ENCODE assay signal across 32 cellular contexts in the genomic region with DNA sequence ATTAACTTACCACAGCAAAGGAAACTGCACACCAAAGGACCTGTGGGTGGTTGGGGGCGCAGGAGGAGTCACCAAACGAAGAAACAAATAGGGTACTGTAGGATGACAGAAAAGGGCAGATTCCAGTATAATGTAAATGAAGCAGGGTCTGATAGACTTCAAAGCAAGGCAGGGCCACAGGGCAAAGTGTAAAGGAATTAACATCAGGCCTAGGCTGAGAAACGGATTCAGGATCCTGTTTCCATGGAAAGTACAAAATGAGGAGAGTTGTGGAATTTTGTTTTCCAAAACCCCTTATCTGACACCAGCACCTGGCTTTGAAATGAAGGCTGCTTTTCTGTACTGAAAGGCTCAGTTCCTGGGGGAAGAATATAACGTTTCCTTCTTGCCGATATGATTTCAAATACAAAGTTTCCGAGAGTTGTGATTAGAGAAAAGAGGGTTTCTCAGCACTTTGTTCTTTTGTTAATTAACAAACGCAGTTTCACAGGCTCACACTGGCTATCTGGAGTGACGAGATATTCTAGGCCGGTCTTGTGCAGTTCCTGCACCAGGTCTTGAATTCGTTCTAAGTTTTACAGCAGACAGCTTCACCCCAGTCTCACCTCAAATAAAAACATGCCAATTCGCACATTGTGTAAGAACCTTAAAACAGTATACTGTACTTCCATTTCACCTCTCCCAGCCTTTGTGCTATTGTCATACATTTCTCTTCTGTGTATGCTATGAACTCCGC. TPM values are rescaled to one million over a fixed set of nuclear protein-coding genes. Genes with fewer than 3 reads are reported as not detected.
DNase-seq lines count a peak whose midpoint lies in the region; ATAC-seq, FAIRE-seq and TF ChIP-seq lines count a peak whose summit lies in the region.
"Had no signal": no experiment of that assay in that cellular context is flagged by ENCODE, and none has a peak within 500 bp of the region (broad histone marks: within the 10 kb centered on the region; RNA-seq: fewer than 3 reads in every experiment).

No MANE protein-coding gene starts in this region.

- H3K4me1 ChIP-seq in HAP-1 (peaks cover 6% of the 10 kb centered on the region), K562 (replicated peaks in 1 of 2; ENCODE audit: control insufficient read depth in 2 of 2, insufficient read depth in 2 of 2, low read length in 2 of 2) (peaks cover 0 to 3% of the 10 kb centered on the region in 2 experiments; a peak in 1 of 5 replicates), neuron (ENCODE audit: insufficient read depth, low read length) (peaks cover 10% of the 10 kb centered on the region), prostate gland (replicated peaks) (no peaks in the 10 kb centered on the region)
- H3K4me1 ChIP-seq: BE2C, BLaER1 had no signal

- H3K9ac ChIP-seq in K562 (ENCODE audit: insufficient read depth in 1 of 2, low read depth in 2 of 2, low read length in 2 of 2): no peak overlapping the region
- H3K9ac ChIP-seq: BLaER1 had no signal

- TF ChIP-seq RAD21 in K562 (CRISPR knock-in tag; conservative IDR thresholded peaks at IDR 0.05 in 1 of 2, IDR thresholded peaks at IDR 0.05 in 1 of 2): no peak

- H3K27ac Mint-ChIP-seq in WTC11: no peak overlapping the region
- H3K27ac Mint-ChIP-seq: CD14-positive monocyte; CD4-positive, alpha-beta memory T cell; CD4-positive, CD25-positive, alpha-beta regulatory T cell had no signal

- H3K27ac ChIP-seq in K562 (ENCODE audit: extremely low read depth, low read depth, low read length) (no peak overlapping the region), prostate gland (no peak overlapping the region)
- H3K27ac ChIP-seq: BLaER1 had no signal

- peak; percentile 55 for ATAC-seq in K562
- ATAC-seq in WTC11: no peak

- no peak for TF ChIP-seq EP300 in K562 (IDR thresholded peaks at IDR 0.05; ENCODE audit: low read length)

- H3K27me3 ChIP-seq in HAP-1 (ENCODE audit: low read depth) (no peaks in the 10 kb centered on the region), K562 (ENCODE audit: control insufficient read depth in 2 of 2, insufficient read depth in 2 of 2, low read length in 2 of 2) (peaks cover 0 to under 1% of the 10 kb centered on the region in 2 experiments; a peak in 1 of 5 replicates), neuron (ENCODE audit: insufficient read depth, low read length) (peaks cover 12% of the 10 kb centered on the region), prostate gland (replicated peaks; ENCODE audit: insufficient read depth) (no peaks in the 10 kb centered on the region)
- H3K27me3 ChIP-seq: BE2C, BLaER1 had no signal

- 6% methylated on average over 12 of the region's 12 CpGs for WGBS in K562 (ENCODE audit: insufficient coverage, low coverage, missing lambda C conversion rate)
- 65% methylated on average over 12 of the region's 12 CpGs for WGBS in prostate gland

- peaks cover 12% of the 10 kb centered on the region; the same call in 1 of the 2 replicates for H3K27me3 Mint-ChIP-seq in WTC11 (ENCODE audit: low read depth)

- TF ChIP-seq CTCF in K562 (IDR thresholded peaks at IDR 0.05 in 2 of 3, conservative IDR thresholded peaks at IDR 0.05 in 1 of 3; ENCODE audit: insufficient read depth in 2 of 3, low read depth in 1 of 3, low read length in 3 of 3): no peak
- TF ChIP-seq CTCF in WTC11 (IDR thresholded peaks at IDR 0.05): no peak
- no peak for TF ChIP-seq CTCF in prostate gland (IDR thresholded peaks at IDR 0.05)

- POLR2A ChIA-PET in K562 (lab: Yijun Ruan, JAX) (no interaction called here), WTC11 (lab: Charles Lee) (no interaction called here)

- no peaks in the 10 kb centered on the region for H3K9me1 ChIP-seq in K562 (ENCODE audit: control insufficient read depth, insufficient read depth, low read length)

- no peaks in the 10 kb centered on the region for H3K4me1 Mint-ChIP-seq in WTC11
- H3K4me1 Mint-ChIP-seq: CD14-positive monocyte; CD4-positive, alpha-beta memory T cell; CD4-positive, CD25-positive, alpha-beta regulatory T cell; CD8-positive, alpha-beta memory T cell had no signal

- no peak overlapping the region for H3K4me2 ChIP-seq in K562 (ENCODE audit: insufficient read depth, low read length)
- H3K4me2 ChIP-seq: BLaER1 had no signal

- no peaks in the 10 kb centered on the region for H3K79me2 ChIP-seq in K562 (ENCODE audit: control insufficient read depth, insufficient read depth, low read length)

- H2AFZ ChIP-seq in K562 (ENCODE audit: low read depth, low read length): peak overlapping the region; percentile 69
- peak overlapping the region; percentile 13 for H2AFZ ChIP-seq in neuron (ENCODE audit: low read depth, low read length)

- CTCF ChIA-PET in K562 (lab: Yijun Ruan, JAX; ENCODE audit: low intra/inter-chr PET ratio) (no interaction called here), WTC11 (lab: Charles Lee) (no interaction called here)

- no peak for TF ChIP-seq POLR2A in K562 (conservative IDR thresholded peaks at IDR 0.05)
- TF ChIP-seq POLR2A in prostate gland (IDR thresholded peaks at IDR 0.05): no peak

- no peak overlapping the region for H3K4me3 ChIP-seq in HAP-1
- no peak overlapping the region for H3K4me3 ChIP-seq in K562
- no peak overlapping the region for H3K4me3 ChIP-seq in neuron (ENCODE audit: low read length)
- no peak overlapping the region for H3K4me3 ChIP-seq in prostate gland
- H3K4me3 ChIP-seq: BLaER1 had no signal

- H3K9me3 Mint-ChIP-seq in WTC11: peaks cover 83% of the 10 kb centered on the region
- H3K9me3 Mint-ChIP-seq: CD4-positive, alpha-beta memory T cell had no signal

- H3K4me3 Mint-ChIP-seq in WTC11: no peak overlapping the region
- H3K4me3 Mint-ChIP-seq: CD14-positive monocyte; CD4-positive, alpha-beta memory T cell; CD4-positive, CD25-positive, alpha-beta regulatory T cell; CD8-positive, alpha-beta memory T cell had no signal

- peaks cover 58% of the 10 kb centered on the region for H3K36me3 Mint-ChIP-seq in WTC11
- H3K36me3 Mint-ChIP-seq: CD14-positive monocyte; CD4-positive, alpha-beta memory T cell; CD4-positive, CD25-positive, alpha-beta regulatory T cell; CD8-positive, alpha-beta memory T cell had no signal

- no peaks in the 10 kb centered on the region for H4K20me1 ChIP-seq in K562 (replicated peaks; ENCODE audit: control insufficient read depth, insufficient read depth, low read length)
- H4K20me1 ChIP-seq: BLaER1 had no signal

- H3K9me3 ChIP-seq in HAP-1 (0 out of 2 replicates have a peak, but pooled peaks cover 3% of the 10 kb centered on the region), K562 (replicated peaks; ENCODE audit: control insufficient read depth, insufficient read depth, low read depth, low read length) (no peaks in the 10 kb centered on the region), neuron (ENCODE audit: low read length) (no peaks in the 10 kb centered on the region), prostate gland (no peaks in the 10 kb centered on the region)
- H3K9me3 ChIP-seq: BE2C had no signal

- H3K36me3 ChIP-seq in HAP-1 (replicated peaks) (no peaks in the 10 kb centered on the region), K562 (ENCODE audit: control insufficient read depth, insufficient read depth, low read length) (no peaks in the 10 kb centered on the region), neuron (ENCODE audit: insufficient read depth, low read length) (no peaks in the 10 kb centered on the region), prostate gland (no peaks in the 10 kb centered on the region)
- H3K36me3 ChIP-seq: BE2C, BLaER1 had no signal

- DNase-seq in ELF-1 (ENCODE audit: low read depth, low spot score) (peak; percentile 66), HAP-1 (ENCODE audit: low spot score in 2 of 2) (peak; percentile 20 to 32), K562 (ENCODE audit: extremely low read depth in 1 of 4, low spot score in 3 of 4) (no peak), OCI-M1 (lab: John Stamatoyannopoulos, UW) (no peak), WTC11 (ENCODE audit: low spot score) (no peak), prostate gland (ENCODE audit: low spot score) (no peak)
- no peak for DNase-seq in activated CD8-positive, alpha-beta memory T cell treated with anti-CD3 and anti-CD28 coated beads, Interleukin-2, amount 50 U/mL, for 4 hours
- DNase-seq: 8988T; ACHN; BE2C; C1 segment of cervical spinal cord; CD4-positive, alpha-beta memory T cell; CD4-positive, CD25-positive, alpha-beta regulatory T cell; CD8-positive, alpha-beta memory T cell; COR-L47; DMS 273 treated with DMSO at 0.1 percent for 48 hours; DMS153; DMS53; DMS79; DND-41; EL; GF-D8 had no signal

- intact Hi-C loops in K562 (cut with micrococcal nuclease) (no loop called here), prostate gland (cut with DNase I) (no loop called here)

- in situ Hi-C loops in HAP-1 (cut with MboI; ENCODE audit: low sequenced_read_pairs): no loop called here
- in situ Hi-C loops in K562 (cut with MboI): no loop called here

- FAIRE-seq in K562 (lab: Jason Lieb, UNC): no peak
- FAIRE-seq: A204.1, G401.6, GM12891, GM19239 had no signal

- no TSS peak for BruUV-seq in K562 (replicated peaks; lab: Mats Ljungman, UMichigan)

RNA-seq across cellular contexts. Expression of a gene that starts 5.8 kb away (rescaled TPM):
- total RNA-seq in K562 (2011; cell fraction: chromatin; rRNA removed; ENCODE audit: low replicate concordance): not detected in 2 replicates
- not detected in 2 replicates for total RNA-seq in K562 (2011; cell fraction: nucleolus; rRNA removed)
- total RNA-seq in K562 (2011; cell fraction: nucleoplasm; rRNA removed): not detected in 2 replicates
- total RNA-seq in K562 (2014; rRNA removed) (not detected in 2 replicates), K562 (2014; rRNA removed; fragmentation: Illumina TruSeq; extraction: Trizol) (not detected in 2 replicates), K562 (2015; rRNA removed; fragmentation: Illumina TruSeq; extraction: Trizol) (not detected in 2 replicates), K562 (2021) (not detected in 2 replicates), WTC11 (2021) (not detected in 3 replicates), prostate gland (100 to 1,000 TPM in 1 of 2 donors, not detected in 1; 459 TPM)
- polyA plus RNA-seq in K562 (2011; rRNA removed) (not detected in 2 replicates), K562 (2014; fragmentation: Illumina TruSeq; extraction: Trizol) (not detected in 2 replicates), K562 (2014; fragmentation: Nextera tagmentation; extraction: Ambion mirVana) (not detected), K562 (2014; rRNA removed) (not detected in 2 replicates)
- not detected in 2 replicates for polyA plus RNA-seq in K562 (2011; cell fraction: cytosol; rRNA removed)
- polyA plus RNA-seq in K562 (2011; cell fraction: nucleus; rRNA removed): not detected in 2 replicates
- polyA plus RNA-seq in K562 (2012): not detected in 2 replicates
- not detected in 2 replicates for polyA minus RNA-seq in K562 (2011; rRNA and poly(A)+ RNA removed)
- polyA minus RNA-seq in K562 (2011; cell fraction: cytosol; rRNA and poly(A)+ RNA removed): not detected in 2 replicates
- polyA minus RNA-seq in K562 (2011; cell fraction: nucleus; rRNA and poly(A)+ RNA removed): not detected in 2 replicates
- total RNA-seq: A673; CD4-positive, alpha-beta memory T cell; CD4-positive, CD25-positive, alpha-beta regulatory T cell; CD8-positive, alpha-beta memory T cell; Daoy had no signal
- polyA plus RNA-seq: AG04450; CD14-positive monocyte; CD4-positive, alpha-beta memory T cell; CD4-positive, CD25-positive, alpha-beta regulatory T cell; CD8-positive, alpha-beta memory T cell had no signal

RNA-seq across cellular contexts. Expression of a gene that starts 28.7 kb away (rescaled TPM):
- total RNA-seq in K562 (2011; cell fraction: chromatin; rRNA removed; ENCODE audit: low replicate concordance): not detected in 2 replicates
- total RNA-seq in K562 (2011; cell fraction: nucleolus; rRNA removed): not detected in 2 replicates
- total RNA-seq in K562 (2011; cell fraction: nucleoplasm; rRNA removed): not detected in 2 replicates
- total RNA-seq in K562 (2014; rRNA removed) (not detected in 2 replicates), K562 (2014; rRNA removed; fragmentation: Illumina TruSeq; extraction: Trizol) (not detected in 2 replicates), K562 (2015; rRNA removed; fragmentation: Illumina TruSeq; extraction: Trizol) (not detected in 2 replicates), K562 (2021) (not detected in 2 replicates), WTC11 (2021) (not detected in 3 replicates), prostate gland (not detected)
- polyA plus RNA-seq in K562 (2011; rRNA removed) (not detected in 2 replicates), K562 (2014; fragmentation: Illumina TruSeq; extraction: Trizol) (not detected in 2 replicates), K562 (2014; fragmentation: Nextera tagmentation; extraction: Ambion mirVana) (not detected), K562 (2014; rRNA removed) (not detected in 2 replicates)
- not detected in 2 replicates for polyA plus RNA-seq in K562 (2011; cell fraction: cytosol; rRNA removed)
- polyA plus RNA-seq in K562 (2011; cell fraction: nucleus; rRNA removed): not detected in 2 replicates
- not detected in 2 replicates for polyA plus RNA-seq in K562 (2012)
- polyA minus RNA-seq in K562 (2011; rRNA and poly(A)+ RNA removed): not detected in 2 replicates
- not detected in 2 replicates for polyA minus RNA-seq in K562 (2011; cell fraction: cytosol; rRNA and poly(A)+ RNA removed)
- polyA minus RNA-seq in K562 (2011; cell fraction: nucleus; rRNA and poly(A)+ RNA removed): not detected in 2 replicates
- total RNA-seq: A673; CD4-positive, alpha-beta memory T cell; CD4-positive, CD25-positive, alpha-beta regulatory T cell; CD8-positive, alpha-beta memory T cell; Daoy had no signal
- polyA plus RNA-seq: AG04450; CD14-positive monocyte; CD4-positive, alpha-beta memory T cell; CD4-positive, CD25-positive, alpha-beta regulatory T cell; CD8-positive, alpha-beta memory T cell had no signal

RNA-seq across cellular contexts. Expression of a gene that starts 28.8 kb away (rescaled TPM):
- not detected in 2 replicates for total RNA-seq in K562 (2011; cell fraction: chromatin; rRNA removed; ENCODE audit: low replicate concordance)
- not detected in 2 replicates for total RNA-seq in K562 (2011; cell fraction: nucleolus; rRNA removed)
- total RNA-seq in K562 (2011; cell fraction: nucleoplasm; rRNA removed): not detected in 2 replicates
- total RNA-seq in K562 (2014; rRNA removed) (not detected in 2 replicates), K562 (2014; rRNA removed; fragmentation: Illumina TruSeq; extraction: Trizol) (not detected in 2 replicates), K562 (2015; rRNA removed; fragmentation: Illumina TruSeq; extraction: Trizol) (not detected in 2 replicates), K562 (2021) (not detected in 2 replicates), WTC11 (2021) (not detected in 3 replicates), prostate gland (1 to 10 TPM; 1.3 to 4.9 TPM)
- polyA plus RNA-seq in K562 (2011; rRNA removed) (not detected in 2 replicates), K562 (2014; fragmentation: Illumina TruSeq; extraction: Trizol) (not detected in 2 replicates), K562 (2014; fragmentation: Nextera tagmentation; extraction: Ambion mirVana) (not detected), K562 (2014; rRNA removed) (not detected in 2 replicates)
- polyA plus RNA-seq in K562 (2011; cell fraction: cytosol; rRNA removed): not detected in 2 replicates
- polyA plus RNA-seq in K562 (2011; cell fraction: nucleus; rRNA removed): not detected in 2 replicates
- not detected in 2 replicates for polyA plus RNA-seq in K562 (2012)
- polyA minus RNA-seq in K562 (2011; rRNA and poly(A)+ RNA removed): not detected in 2 replicates
- not detected in 2 replicates for polyA minus RNA-seq in K562 (2011; cell fraction: cytosol; rRNA and poly(A)+ RNA removed)
- not detected in 2 replicates for polyA minus RNA-seq in K562 (2011; cell fraction: nucleus; rRNA and poly(A)+ RNA removed)
- total RNA-seq: A673; CD4-positive, alpha-beta memory T cell; CD4-positive, CD25-positive, alpha-beta regulatory T cell; CD8-positive, alpha-beta memory T cell; Daoy had no signal
- polyA plus RNA-seq: AG04450; CD14-positive monocyte; CD4-positive, alpha-beta memory T cell; CD4-positive, CD25-positive, alpha-beta regulatory T cell; CD8-positive, alpha-beta memory T cell had no signal

RNA-seq across cellular contexts. Expression of a gene that starts 40.2 kb away (rescaled TPM):
- total RNA-seq in K562 (2011; cell fraction: chromatin; rRNA removed; ENCODE audit: low replicate concordance): not detected in 2 replicates
- total RNA-seq in K562 (2011; cell fraction: nucleolus; rRNA removed): not detected in 2 replicates
- not detected in 2 replicates for total RNA-seq in K562 (2011; cell fraction: nucleoplasm; rRNA removed)
- not detected in 2 replicates for total RNA-seq in K562 (2014; rRNA removed)
- total RNA-seq in K562 (2014; rRNA removed; fragmentation: Illumina TruSeq; extraction: Trizol): not detected in 2 replicates
- not detected in 2 replicates for total RNA-seq in K562 (2015; rRNA removed; fragmentation: Illumina TruSeq; extraction: Trizol)
- total RNA-seq in K562 (2021): not detected in 2 replicates
- polyA plus RNA-seq in K562 (2011; rRNA removed): not detected in 2 replicates
- not detected in 2 replicates for polyA plus RNA-seq in K562 (2011; cell fraction: cytosol; rRNA removed)
- not detected in 2 replicates for polyA plus RNA-seq in K562 (2011; cell fraction: nucleus; rRNA removed)
- not detected in 2 replicates for polyA plus RNA-seq in K562 (2012)
- not detected in 2 replicates for polyA plus RNA-seq in K562 (2014; fragmentation: Illumina TruSeq; extraction: Trizol)
- polyA plus RNA-seq in K562 (2014; fragmentation: Nextera tagmentation; extraction: Ambion mirVana): not detected
- polyA plus RNA-seq in K562 (2014; rRNA removed): not detected in 2 replicates
- polyA minus RNA-seq in K562 (2011; rRNA and poly(A)+ RNA removed): not detected in 2 replicates
- polyA minus RNA-seq in K562 (2011; cell fraction: cytosol; rRNA and poly(A)+ RNA removed): not detected in 2 replicates
- not detected in 2 replicates for polyA minus RNA-seq in K562 (2011; cell fraction: nucleus; rRNA and poly(A)+ RNA removed)
- not detected in 3 replicates for total RNA-seq in WTC11 (2021)
- not detected for total RNA-seq in prostate gland
- total RNA-seq: A673; CD4-positive, alpha-beta memory T cell; CD4-positive, CD25-positive, alpha-beta regulatory T cell; CD8-positive, alpha-beta memory T cell; Daoy had no signal
- polyA plus RNA-seq: AG04450; CD14-positive monocyte; CD4-positive, alpha-beta memory T cell; CD4-positive, CD25-positive, alpha-beta regulatory T cell; CD8-positive, alpha-beta memory T cell had no signal

RNA-seq across cellular contexts. Expression of a gene that starts 55.9 kb away (rescaled TPM):
- total RNA-seq in K562 (2011; cell fraction: chromatin; rRNA removed; ENCODE audit: low replicate concordance): not detected in 2 replicates
- not detected in 2 replicates for total RNA-seq in K562 (2011; cell fraction: nucleolus; rRNA removed)
- not detected in 2 replicates for total RNA-seq in K562 (2011; cell fraction: nucleoplasm; rRNA removed)
- total RNA-seq in K562 (2014; rRNA removed) (not detected in 2 replicates), K562 (2014; rRNA removed; fragmentation: Illumina TruSeq; extraction: Trizol) (not detected in 2 replicates), K562 (2015; rRNA removed; fragmentation: Illumina TruSeq; extraction: Trizol) (not detected in 2 replicates), K562 (2021) (not detected in 2 replicates), WTC11 (2021) (not detected in 3 replicates), prostate gland (100 to 1,000 TPM in 1 of 2 donors, not detected in 1; 672 TPM)
- polyA plus RNA-seq in K562 (2011; rRNA removed) (not detected in 2 replicates), K562 (2014; fragmentation: Illumina TruSeq; extraction: Trizol) (not detected in 2 replicates), K562 (2014; fragmentation: Nextera tagmentation; extraction: Ambion mirVana) (not detected), K562 (2014; rRNA removed) (not detected in 2 replicates)
- polyA plus RNA-seq in K562 (2011; cell fraction: cytosol; rRNA removed): not detected in 2 replicates
- polyA plus RNA-seq in K562 (2011; cell fraction: nucleus; rRNA removed): not detected in 2 replicates
- polyA plus RNA-seq in K562 (2012): not detected in 2 replicates
- polyA minus RNA-seq in K562 (2011; rRNA and poly(A)+ RNA removed): not detected in 2 replicates
- polyA minus RNA-seq in K562 (2011; cell fraction: cytosol; rRNA and poly(A)+ RNA removed): not detected in 2 replicates
- not detected in 2 replicates for polyA minus RNA-seq in K562 (2011; cell fraction: nucleus; rRNA and poly(A)+ RNA removed)
- total RNA-seq: A673; CD4-positive, alpha-beta memory T cell; CD4-positive, CD25-positive, alpha-beta regulatory T cell; CD8-positive, alpha-beta memory T cell; Daoy had no signal
- polyA plus RNA-seq: AG04450; CD14-positive monocyte; CD4-positive, alpha-beta memory T cell; CD4-positive, CD25-positive, alpha-beta regulatory T cell; CD8-positive, alpha-beta memory T cell had no signal

Comparison
In these comparisons a context has a peak if more than half of its experiments do, and no peak if none do; other contexts are left out.
1. DNase-seq: peak in ELF-1 (single experiment) and HAP-1 (2 of 2); none in K562 (0 of 4), OCI-M1 (single experiment), activated CD8-positive, alpha-beta memory T cell treated with anti-CD3 and anti-CD28 coated beads, Interleukin-2, amount 50 U/mL, for 4 hours (single experiment), WTC11 (single experiment) and prostate gland (single experiment).